Comparison of ENCODE assay signal across 13 cellular contexts in genomic region chr3:115517457-115518050, GRCh38.
DNase-seq lines count a peak whose midpoint lies in the region; ATAC-seq lines count a peak whose summit lies in the region.
"Had no signal": no experiment of that assay in that cellular context is flagged by ENCODE, and none has a peak within 500 bp of the region (broad histone marks: within the 10 kb centered on the region; RNA-seq: fewer than 3 reads in every experiment).

No MANE protein-coding gene starts in this region.

- H3K4me3 Mint-ChIP-seq in activated naive CD8-positive, alpha-beta T cell treated with anti-CD3 and anti-CD28 coated beads for 36 hours = no peak overlapping the region

- DNase-seq in activated naive CD4-positive, alpha-beta T cell treated with anti-CD3 and anti-CD28 coated beads, Interleukin-2, amount 50 U/mL, for 72 hours (ENCODE audit: low spot score in 2 of 2) = peak in 1 of 2 donors; percentile 22
- no peak for DNase-seq in activated naive CD4-positive, alpha-beta T cell treated with Interleukin-2 at 50 U/mL for 16 hours
- peak; percentile 3 for DNase-seq in activated naive CD8-positive, alpha-beta T cell treated with anti-CD3 and anti-CD28 coated beads for 36 hours
- DNase-seq in renal cortical epithelial cell (ENCODE audit: low read depth) (peak; percentile 14), cortex of kidney (lab: John Stamatoyannopoulos, UW) (no peak)
- DNase-seq: activated naive CD4-positive, alpha-beta T cell; GOT3; NCI-H524 treated with DMSO at 0.1 percent for 48 hours; right lobe of liver; stimulated activated CD4-positive, alpha-beta T cell treated with anti-CD3 and anti-CD28 coated beads, Interleukin-2, amount 100 ng/mL, for 24 hours had no signal

- no peaks in the 10 kb centered on the region for H3K9me3 Mint-ChIP-seq in activated naive CD4-positive, alpha-beta T cell treated with anti-CD3 and anti-CD28 coated beads, Interleukin-2, amount 50 U/mL, for 72 hours
- H3K9me3 Mint-ChIP-seq in activated naive CD8-positive, alpha-beta T cell treated with anti-CD3 and anti-CD28 coated beads for 36 hours = no peaks in the 10 kb centered on the region

- H3K27me3 Mint-ChIP-seq in activated naive CD8-positive, alpha-beta T cell treated with anti-CD3 and anti-CD28 coated beads for 36 hours = peaks cover 38% of the 10 kb centered on the region

- H3K4me1 Mint-ChIP-seq in activated naive CD8-positive, alpha-beta T cell treated with anti-CD3 and anti-CD28 coated beads for 36 hours = peaks cover 17% of the 10 kb centered on the region

- H3K27ac Mint-ChIP-seq in activated naive CD4-positive, alpha-beta T cell treated with anti-CD3 and anti-CD28 coated beads, Interleukin-2, amount 50 U/mL, for 72 hours = peak overlapping the region in 1 of 2 donors; percentile 12
- no peak overlapping the region for H3K27ac Mint-ChIP-seq in activated naive CD8-positive, alpha-beta T cell treated with anti-CD3 and anti-CD28 coated beads for 36 hours

- H3K36me3 Mint-ChIP-seq in activated naive CD4-positive, alpha-beta T cell treated with anti-CD3 and anti-CD28 coated beads, Interleukin-2, amount 50 U/mL, for 72 hours = no peaks in the 10 kb centered on the region
- no peaks in the 10 kb centered on the region for H3K36me3 Mint-ChIP-seq in activated naive CD8-positive, alpha-beta T cell treated with anti-CD3 and anti-CD28 coated beads for 36 hours

- ATAC-seq in activated naive CD4-positive, alpha-beta T cell treated with anti-CD3 and anti-CD28 coated beads, Interleukin-2, amount 50 U/mL, for 72 hours = peak; percentile 65 to 97
- ATAC-seq in HG02870 (IDR thresholded peaks at IDR 0.05; ENCODE audit: unreplicated experiment) (peak; percentile 66), HG03469 (IDR thresholded peaks at IDR 0.05; ENCODE audit: unreplicated experiment) (no peak), GM18873 (IDR thresholded peaks at IDR 0.05; ENCODE audit: low FRiP score, unreplicated experiment) (no peak)

Comparison
In these comparisons a context has a peak if more than half of its experiments do, and no peak if none do; other contexts are left out.
1. ATAC-seq: peak in activated naive CD4-positive, alpha-beta T cell treated with anti-CD3 and anti-CD28 coated beads, Interleukin-2, amount 50 U/mL, for 72 hours (2 of 2) and HG02870 (single experiment); none in HG03469 (single experiment) and GM18873 (single experiment).
2. DNase-seq: peak in activated naive CD8-positive, alpha-beta T cell treated with anti-CD3 and anti-CD28 coated beads for 36 hours (single experiment) and renal cortical epithelial cell (single experiment); none in activated naive CD4-positive, alpha-beta T cell treated with Interleukin-2 at 50 U/mL for 16 hours (single experiment) and cortex of kidney (single experiment).